ENCODE assay signal across 17 cellular contexts in the genomic region with DNA sequence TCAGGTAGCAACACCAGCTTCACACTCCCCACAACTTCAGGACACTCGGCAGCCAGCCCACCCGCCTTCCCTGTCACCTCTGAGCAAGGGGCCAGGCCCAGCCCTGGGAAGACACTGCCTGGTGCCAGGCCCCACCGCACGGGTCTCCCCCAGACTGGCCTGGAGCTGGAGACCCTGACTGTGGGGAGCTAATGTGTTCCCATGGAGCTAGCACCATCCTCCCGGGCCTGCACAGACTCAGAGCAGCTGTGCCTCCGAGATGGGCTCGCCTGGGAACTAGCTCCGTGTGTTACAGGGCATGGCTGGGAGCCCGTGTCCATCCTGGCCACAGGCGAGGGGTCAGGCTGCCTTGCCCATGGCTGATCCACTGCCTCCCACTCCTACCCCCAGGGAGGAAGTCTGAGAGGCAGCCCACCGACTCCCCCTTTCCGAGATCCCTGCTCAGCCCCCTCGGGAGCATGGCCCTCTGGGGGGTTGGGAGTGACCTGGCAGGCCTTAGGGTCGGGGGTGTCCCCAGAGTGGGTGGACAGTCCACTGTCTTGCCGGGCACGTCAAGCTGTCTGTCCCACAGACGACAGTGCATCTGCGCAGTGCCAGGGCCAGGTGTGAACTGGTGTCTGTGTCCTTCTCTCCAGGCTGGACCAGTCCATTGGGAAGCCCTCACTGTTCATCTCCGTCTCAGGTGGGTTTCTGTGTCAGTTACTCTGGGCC.
DNase-seq lines count a peak whose midpoint lies in the region; ATAC-seq, FAIRE-seq and TF ChIP-seq lines count a peak whose summit lies in the region.
"Had no signal": no experiment of that assay in that cellular context is flagged by ENCODE, and none has a peak within 500 bp of the region (broad histone marks: within the 10 kb centered on the region; RNA-seq: fewer than 3 reads in every experiment).

No MANE protein-coding gene starts in this region.

- peak overlapping the region; percentile 99 for H3K27ac ChIP-seq in RWPE1
- H3K27ac ChIP-seq in heart left ventricle: no peak overlapping the region
- H3K27ac ChIP-seq: foreskin keratinocyte, SK-N-MC had no signal

- H3K27ac Mint-ChIP-seq in activated T-cell treated with anti-CD3 and anti-CD28 coated beads, Interleukin-2, amount 50 U/mL, for 24 hours: no peak overlapping the region
- no peak overlapping the region for H3K27ac Mint-ChIP-seq in progenitor cell of endocrine pancreas
- H3K27ac Mint-ChIP-seq: activated naive CD8-positive, alpha-beta T cell treated with anti-CD3 and anti-CD28 coated beads for 36 hours had no signal

- peak; percentile 10 for DNase-seq in activated T-cell treated with anti-CD3 and anti-CD28 coated beads, Interleukin-2, amount 50 U/mL, for 1 hour
- no peak for DNase-seq in activated T-cell treated with anti-CD3 and anti-CD28 coated beads, Interleukin-2, amount 50 U/mL, for 24 hours
- DNase-seq in RWPE1 (ENCODE audit: low spot score): no peak
- peak; percentile 10 to 51 (median 20) for DNase-seq in heart left ventricle
- peak; percentile 8 for DNase-seq in progenitor cell of endocrine pancreas (ENCODE audit: low spot score, unreplicated experiment)
- DNase-seq in NCI-H774 (lab: John Stamatoyannopoulos, UW): no peak
- no peak for DNase-seq in GM19239 (ENCODE audit: insufficient read length, low spot score)
- DNase-seq: activated naive CD8-positive, alpha-beta T cell treated with anti-CD3 and anti-CD28 coated beads for 36 hours; dermis blood vessel endothelial cell; foreskin keratinocyte; KBM-7; NCI-H2029 treated with DMSO at 0.1 percent for 48 hours had no signal

- no peaks in the 10 kb centered on the region for H3K27me3 Mint-ChIP-seq in activated T-cell treated with anti-CD3 and anti-CD28 coated beads, Interleukin-2, amount 50 U/mL, for 24 hours
- peaks cover 15% of the 10 kb centered on the region for H3K27me3 Mint-ChIP-seq in progenitor cell of endocrine pancreas
- H3K27me3 Mint-ChIP-seq: activated naive CD8-positive, alpha-beta T cell treated with anti-CD3 and anti-CD28 coated beads for 36 hours had no signal

- H3K9me3 ChIP-seq in heart left ventricle: no peaks in the 10 kb centered on the region

- peaks cover under 1% of the 10 kb centered on the region for H3K36me3 Mint-ChIP-seq in activated T-cell treated with anti-CD3 and anti-CD28 coated beads, Interleukin-2, amount 50 U/mL, for 24 hours (ENCODE audit: low read depth)
- no peaks in the 10 kb centered on the region for H3K36me3 Mint-ChIP-seq in progenitor cell of endocrine pancreas (ENCODE audit: insufficient read depth)
- H3K36me3 Mint-ChIP-seq: activated naive CD8-positive, alpha-beta T cell treated with anti-CD3 and anti-CD28 coated beads for 36 hours had no signal

- POLR2A ChIA-PET in RWPE1 (lab: Yijun Ruan, JAX; ENCODE audit: low non-redundant PET): no interaction called here

- no peak for ATAC-seq in heart left ventricle
- ATAC-seq in HG02973 (IDR thresholded peaks at IDR 0.05; ENCODE audit: unreplicated experiment): no peak

- H3K4me1 ChIP-seq in heart left ventricle: peaks cover 20 to 46% (median 41%) of the 10 kb centered on the region in 12 donors
- H3K4me1 ChIP-seq: foreskin keratinocyte had no signal

- no peaks in the 10 kb centered on the region for H3K9me3 Mint-ChIP-seq in activated T-cell treated with anti-CD3 and anti-CD28 coated beads, Interleukin-2, amount 50 U/mL, for 24 hours
- no peaks in the 10 kb centered on the region for H3K9me3 Mint-ChIP-seq in progenitor cell of endocrine pancreas (ENCODE audit: low read depth)
- H3K9me3 Mint-ChIP-seq: activated naive CD8-positive, alpha-beta T cell treated with anti-CD3 and anti-CD28 coated beads for 36 hours; nephron had no signal

- WGBS in heart left ventricle, 4 donors: 88 to 92% (median 91%) methylated on average over 17 to 19 of the region's 19 CpGs

- TF ChIP-seq CTCF in RWPE1 (conservative IDR thresholded peaks at IDR 0.05; ENCODE audit: low read depth): no peak
- TF ChIP-seq CTCF in heart left ventricle (IDR thresholded peaks at IDR 0.05): no peak
- no peak for TF ChIP-seq CTCF in progenitor cell of endocrine pancreas (IDR thresholded peaks at IDR 0.05; ENCODE audit: unreplicated experiment)

- H3K4me1 Mint-ChIP-seq in activated T-cell treated with anti-CD3 and anti-CD28 coated beads, Interleukin-2, amount 50 U/mL, for 24 hours (ENCODE audit: low read depth): peaks cover 20% of the 10 kb centered on the region
- peaks cover 15% of the 10 kb centered on the region for H3K4me1 Mint-ChIP-seq in progenitor cell of endocrine pancreas (ENCODE audit: low read depth)

- intact Hi-C loops in heart left ventricle (cut with DNase I): loop anchor here in 2 of 10 donors (5.0 to 10.0 kb wide), 2 partner anchors 74 to 232 kb away; no protein-coding TSS in a partner anchor

- H3K4me3 ChIP-seq in heart left ventricle: no peak overlapping the region
- H3K4me3 ChIP-seq: SK-N-MC had no signal

- no peak for TF ChIP-seq POLR2A in heart left ventricle (IDR thresholded peaks at IDR 0.05)

- H3K36me3 ChIP-seq in heart left ventricle: peaks cover 0 to 3% (median 0%) of the 10 kb centered on the region in 9 donors

- no peaks in the 10 kb centered on the region for H3K27me3 ChIP-seq in heart left ventricle

- no peak overlapping the region for H3K4me3 Mint-ChIP-seq in activated T-cell treated with anti-CD3 and anti-CD28 coated beads, Interleukin-2, amount 50 U/mL, for 24 hours
- H3K4me3 Mint-ChIP-seq in progenitor cell of endocrine pancreas (ENCODE audit: low read depth): no peak overlapping the region
- H3K4me3 Mint-ChIP-seq: activated naive CD8-positive, alpha-beta T cell treated with anti-CD3 and anti-CD28 coated beads for 36 hours; nephron had no signal

- CTCF ChIA-PET in RWPE1 (lab: Yijun Ruan, JAX): interaction anchor here (0.7 to 3.9 kb wide), 2 partner anchors 108 to 416 kb away, joined by 3 to 10 read pairs; no protein-coding TSS in a partner anchor

- no peak for FAIRE-seq in GM19239 (lab: Jason Lieb, UNC)
- FAIRE-seq: D721Med, islet of Langerhans had no signal

Comparison
In these comparisons a context has a peak if more than half of its experiments do, and no peak if none do; other contexts are left out.
1. DNase-seq: peak in activated T-cell treated with anti-CD3 and anti-CD28 coated beads, Interleukin-2, amount 50 U/mL, for 1 hour (single experiment), heart left ventricle (5 of 5) and progenitor cell of endocrine pancreas (single experiment); none in activated T-cell treated with anti-CD3 and anti-CD28 coated beads, Interleukin-2, amount 50 U/mL, for 24 hours (single experiment), RWPE1 (single experiment), NCI-H774 (single experiment) and GM19239 (single experiment).